Comparison of ENCODE assay signal across 8 cellular contexts in genomic region chr14:20970983-20971704, GRCh38. TPM values are rescaled to one million over a fixed set of nuclear protein-coding genes. Genes with fewer than 3 reads are reported as not detected.
DNase-seq lines count a peak whose midpoint lies in the region; ATAC-seq and TF ChIP-seq lines count a peak whose summit lies in the region.

No MANE protein-coding gene starts in this region.

- H3K4me1 Mint-ChIP-seq in activated T-helper 17 cell treated with anti-CD3 and anti-CD28 coated beads, Interleukin-2, amount 50 U/mL, for 72 hours = peaks cover 9% of the 10 kb centered on the region
- peaks cover 17% of the 10 kb centered on the region for H3K4me1 Mint-ChIP-seq in nephron progenitor cell

- TF ChIP-seq CTCF in nephron progenitor cell (IDR thresholded peaks at IDR 0.05) = peak; percentile 89

- no peaks in the 10 kb centered on the region for H3K9me3 Mint-ChIP-seq in activated T-helper 17 cell treated with anti-CD3 and anti-CD28 coated beads, Interleukin-2, amount 50 U/mL, for 72 hours
- no peaks in the 10 kb centered on the region for H3K9me3 Mint-ChIP-seq in nephron progenitor cell

- H3K36me3 Mint-ChIP-seq in activated T-helper 17 cell treated with anti-CD3 and anti-CD28 coated beads, Interleukin-2, amount 50 U/mL, for 72 hours (ENCODE audit: low read depth) = no peaks in the 10 kb centered on the region
- H3K36me3 Mint-ChIP-seq in nephron progenitor cell (ENCODE audit: low read depth) = no peaks in the 10 kb centered on the region

- peak overlapping the region; percentile 59 for H3K27ac Mint-ChIP-seq in activated T-helper 17 cell treated with anti-CD3 and anti-CD28 coated beads, Interleukin-2, amount 50 U/mL, for 72 hours
- peak overlapping the region; percentile 21 for H3K27ac Mint-ChIP-seq in nephron progenitor cell

- peak overlapping the region; percentile 91 for H3K4me3 Mint-ChIP-seq in activated T-helper 17 cell treated with anti-CD3 and anti-CD28 coated beads, Interleukin-2, amount 50 U/mL, for 72 hours
- peak overlapping the region; percentile 96 for H3K4me3 Mint-ChIP-seq in nephron progenitor cell

- ATAC-seq in GM21737 (IDR thresholded peaks at IDR 0.05; ENCODE audit: unreplicated experiment) = peak; percentile 88
- ATAC-seq in activated T-helper 17 cell treated with anti-CD3 and anti-CD28 coated beads, Interleukin-2, amount 50 U/mL, for 72 hours (replicated peaks) = peak; percentile 93
- ATAC-seq in stimulated activated naive CD8-positive, alpha-beta T cell treated with anti-CD3 and anti-CD28 coated beads, Interleukin-15, Interleukin-2, amounts not matched to agents 100 U/mL and 50 U/mL, for 24 hours = peak; percentile 92

- in situ Hi-C loops in KBM-7 (cut with MboI; ENCODE audit: low pct_unique_long_range_greater_than_20kb, low sequenced_read_pairs) = no loop called here

- DNase-seq in Daoy (ENCODE audit: low read depth) (peak; percentile 94), KBM-7 (peak; percentile 91), RPMI7951 (ENCODE audit: low read depth) (peak; percentile 78), fibroblast of the conjunctiva (ENCODE audit: low read depth) (peak; percentile 76), nephron progenitor cell (peak; percentile 89)
- DNase-seq in stimulated activated naive CD8-positive, alpha-beta T cell treated with anti-CD3 and anti-CD28 coated beads, Interleukin-15, Interleukin-2, amounts not matched to agents 100 U/mL and 50 U/mL, for 24 hours = peak; percentile 87

- H3K27me3 Mint-ChIP-seq in activated T-helper 17 cell treated with anti-CD3 and anti-CD28 coated beads, Interleukin-2, amount 50 U/mL, for 72 hours = peaks cover 18% of the 10 kb centered on the region
- H3K27me3 Mint-ChIP-seq in nephron progenitor cell (ENCODE audit: low read depth, poor library complexity) = peaks cover 32% of the 10 kb centered on the region

RNA-seq across cellular contexts. Expression of gene RNASE2, which starts 15.9 kb away (rescaled TPM):
- total RNA-seq in Daoy (2014; rRNA removed; shearing (Covaris generic)) = not detected in 2 replicates
- not detected in 2 replicates for total RNA-seq in RPMI7951 (2014; rRNA removed; shearing (Covaris generic))
- not detected for total RNA-seq in activated T-helper 17 cell treated with anti-CD3 and anti-CD28 coated beads, Interleukin-2, amount 50 U/mL, for 72 hours

RNA-seq across cellular contexts. Expression of gene METTL17, which starts 18.6 kb away (rescaled TPM):
- 106 and 123 TPM in 2 replicates for total RNA-seq in Daoy (2014; rRNA removed; shearing (Covaris generic))
- total RNA-seq in RPMI7951 (2014; rRNA removed; shearing (Covaris generic)) = 52.9 and 72.0 TPM in 2 replicates
- 100 to 1,000 TPM in 1 of 2 donors, 10 to 100 TPM in 1; 83.2 to 102 TPM for total RNA-seq in activated T-helper 17 cell treated with anti-CD3 and anti-CD28 coated beads, Interleukin-2, amount 50 U/mL, for 72 hours

RNA-seq across cellular contexts. Expression of gene SLC39A2, which starts 27.9 kb away (rescaled TPM):
- total RNA-seq in Daoy (2014; rRNA removed; shearing (Covaris generic)) = not detected in 2 replicates
- total RNA-seq in RPMI7951 (2014; rRNA removed; shearing (Covaris generic)) = 0.12 TPM in 1 of 2 replicates, not detected in the other
- under 1 TPM; 0.24 to 0.30 TPM for total RNA-seq in activated T-helper 17 cell treated with anti-CD3 and anti-CD28 coated beads, Interleukin-2, amount 50 U/mL, for 72 hours

RNA-seq across cellular contexts. Expression of gene NDRG2, which starts 53.7 kb away (rescaled TPM):
- 6.3 and 22.7 TPM in 2 replicates for total RNA-seq in Daoy (2014; rRNA removed; shearing (Covaris generic))
- total RNA-seq in RPMI7951 (2014; rRNA removed; shearing (Covaris generic)) = 0.96 and 2.1 TPM in 2 replicates
- 1 to 10 TPM; 4.1 to 5.4 TPM for total RNA-seq in activated T-helper 17 cell treated with anti-CD3 and anti-CD28 coated beads, Interleukin-2, amount 50 U/mL, for 72 hours

RNA-seq across cellular contexts. Expression of gene TPPP2, which starts 58.9 kb away (rescaled TPM):
- not detected in 2 replicates for total RNA-seq in Daoy (2014; rRNA removed; shearing (Covaris generic))
- total RNA-seq in RPMI7951 (2014; rRNA removed; shearing (Covaris generic)) = not detected in 2 replicates
- total RNA-seq in activated T-helper 17 cell treated with anti-CD3 and anti-CD28 coated beads, Interleukin-2, amount 50 U/mL, for 72 hours = not detected

Comparison
In these comparisons a context has a peak if more than half of its experiments do, and no peak if none do; other contexts are left out.
1. Peak in every context shown above with its lines: DNase-seq and ATAC-seq.